ENCODE assay signal across 18 cellular contexts in the genomic region with DNA sequence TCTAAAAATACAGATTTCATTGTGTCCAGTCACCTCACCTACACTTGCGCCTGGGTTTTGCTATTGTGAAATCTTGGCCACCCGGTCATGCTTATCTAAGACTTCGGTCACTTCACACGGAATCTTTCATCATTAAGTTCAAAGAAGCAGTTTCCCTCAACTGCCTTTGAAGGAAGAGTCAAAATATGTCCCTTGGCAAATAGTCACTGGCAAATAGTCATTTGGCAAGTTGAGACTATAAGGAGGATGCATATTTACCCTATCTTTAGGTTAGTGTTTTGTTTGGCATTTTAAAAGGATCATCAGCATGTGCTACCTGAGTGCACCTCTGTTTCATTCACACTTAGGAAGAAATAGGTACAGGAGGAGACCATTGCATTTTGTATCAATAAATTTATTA.
"Had no signal": no experiment of that assay in that cellular context is flagged by ENCODE, and none has a peak within 500 bp of the region (broad histone marks: within the 10 kb centered on the region; RNA-seq: fewer than 3 reads in every experiment).

No MANE protein-coding gene starts in this region.

- H3K4me1 Mint-ChIP-seq: activated naive CD4-positive, alpha-beta T cell treated with anti-CD3 and anti-CD28 coated beads, Interleukin-2, amount 10 ng/mL, durations not matched to agents 7 days and 5 days; nephron had no signal

- H3K9me3 Mint-ChIP-seq: activated naive CD4-positive, alpha-beta T cell treated with anti-CD3 and anti-CD28 coated beads, Interleukin-2, amount 10 ng/mL, durations not matched to agents 7 days and 5 days; activated T-helper 2 cell treated with anti-CD3 and anti-CD28 coated beads, Interferon-gamma antibody, Interleukin-2, Interleukin-4, amounts not matched to agents 10 μg/mL and 5 μg/mL and 100 μg/mL, durations not matched to agents 14 hours and 24 hours and 36 hours; nephron had no signal

- H3K36me3 Mint-ChIP-seq: activated naive CD4-positive, alpha-beta T cell treated with anti-CD3 and anti-CD28 coated beads, Interleukin-2, amount 10 ng/mL, durations not matched to agents 7 days and 5 days had no signal

- H3K4me3 Mint-ChIP-seq: activated naive CD4-positive, alpha-beta T cell treated with anti-CD3 and anti-CD28 coated beads, Interleukin-2, amount 10 ng/mL, durations not matched to agents 7 days and 5 days; nephron had no signal

- H3K4me3 ChIP-seq: gastrocnemius medialis, heart right ventricle, suprapubic skin had no signal

- H3K4me1 ChIP-seq: heart right ventricle, suprapubic skin had no signal

- H3K27me3 ChIP-seq: brain microvascular endothelial cell, gastrocnemius medialis, heart right ventricle, suprapubic skin had no signal

- H3K27ac ChIP-seq: brain microvascular endothelial cell, heart right ventricle, suprapubic skin had no signal

- FAIRE-seq: endometrium, keratinocyte had no signal

- H3K27me3 Mint-ChIP-seq: activated naive CD4-positive, alpha-beta T cell treated with anti-CD3 and anti-CD28 coated beads, Interleukin-2, amount 10 ng/mL, durations not matched to agents 7 days and 5 days had no signal

- DNase-seq: activated CD4-positive, alpha-beta T cell treated with anti-CD3 and anti-CD28 coated beads, Interleukin-2, amount 50 U/mL, for 1 hour; activated naive CD4-positive, alpha-beta T cell treated with anti-CD3 and anti-CD28 coated beads, Interleukin-2, amount 10 ng/mL, durations not matched to agents 7 days and 5 days; amniotic stem cell; brain microvascular endothelial cell; gastrocnemius medialis; heart right ventricle; left ventricle myocardium superior; mesenchymal stem cell; occipital lobe; stimulated activated CD4-positive, alpha-beta T cell treated with anti-CD3 and anti-CD28 coated beads, Interleukin-2, amount 100 ng/mL, for 48 hours; stimulated activated CD8-positive, alpha-beta memory T cell treated with anti-CD3 and anti-CD28 coated beads, Interleukin-4, amount 100 ng/mL, for 48 hours; stimulated activated naive CD8-positive, alpha-beta T cell treated with anti-CD3 and anti-CD28 coated beads, Interleukin-15, Interleukin-2, amounts not matched to agents 100 U/mL and 50 U/mL, for 24 hours had no signal

- ATAC-seq: esophagus mucosa; gastrocnemius medialis; heart right ventricle; left ventricle myocardium superior; stimulated activated naive CD8-positive, alpha-beta T cell treated with anti-CD3 and anti-CD28 coated beads, Interleukin-15, Interleukin-2, amounts not matched to agents 100 U/mL and 50 U/mL, for 24 hours had no signal

- H3K9me3 ChIP-seq: gastrocnemius medialis, heart right ventricle, suprapubic skin had no signal

- H3K27ac Mint-ChIP-seq: activated naive CD4-positive, alpha-beta T cell treated with anti-CD3 and anti-CD28 coated beads, Interleukin-2, amount 10 ng/mL, durations not matched to agents 7 days and 5 days; activated T-helper 2 cell treated with anti-CD3 and anti-CD28 coated beads, Interferon-gamma antibody, Interleukin-2, Interleukin-4, amounts not matched to agents 10 μg/mL and 5 μg/mL and 100 μg/mL, durations not matched to agents 14 hours and 24 hours and 36 hours; nephron had no signal
